In genomic region chr16:49851468-49851787, GRCh38 we compare ENCODE assay signal across 31 cellular contexts. TPM values are rescaled to one million over a fixed set of nuclear protein-coding genes. Genes with fewer than 3 reads are reported as not detected.
DNase-seq lines count a peak whose midpoint lies in the region; ATAC-seq, FAIRE-seq and TF ChIP-seq lines count a peak whose summit lies in the region.
"Had no signal": no experiment of that assay in that cellular context is flagged by ENCODE, and none has a peak within 500 bp of the region (broad histone marks: within the 10 kb centered on the region; RNA-seq: fewer than 3 reads in every experiment).

No MANE protein-coding gene starts in this region.

- intact Hi-C loops in endothelial cell of umbilical vein (cut with micrococcal nuclease): no loop called here

- H3K27ac Mint-ChIP-seq in nephron progenitor cell: no peak overlapping the region
- H3K27ac Mint-ChIP-seq: activated naive CD8-positive, alpha-beta T cell treated with anti-CD3 and anti-CD28 coated beads, Interleukin-2, amount 50 U/mL, for 24 hours; CD14-positive monocyte; memory B cell had no signal

- no peak overlapping the region for H3K27ac ChIP-seq in endothelial cell of umbilical vein (ENCODE audit: insufficient read depth, low read depth, low read length)
- H3K27ac ChIP-seq: body of pancreas, dorsolateral prefrontal cortex, tibial nerve had no signal

- no peaks in the 10 kb centered on the region for H3K36me3 ChIP-seq in endothelial cell of umbilical vein (ENCODE audit: control insufficient read depth in 2 of 2, extremely low read depth in 1 of 2, insufficient read depth in 2 of 2, low read length in 2 of 2)
- H3K36me3 ChIP-seq: sigmoid colon, tibial nerve had no signal

- peaks cover 8% of the 10 kb centered on the region for H3K36me3 Mint-ChIP-seq in nephron progenitor cell (ENCODE audit: low read depth)
- H3K36me3 Mint-ChIP-seq: CD14-positive monocyte, memory B cell had no signal

- H3K4me1 ChIP-seq in endothelial cell of umbilical vein (ENCODE audit: control insufficient read depth, extremely low read depth, insufficient read depth, low read length): peaks cover 29% of the 10 kb centered on the region

- H2AFZ ChIP-seq in endothelial cell of umbilical vein (ENCODE audit: low read depth, low read length): no peak overlapping the region

- no peaks in the 10 kb centered on the region for H3K27me3 Mint-ChIP-seq in nephron progenitor cell (ENCODE audit: low read depth, poor library complexity)

- no TSS peak for BruUV-seq in endothelial cell of umbilical vein (replicated peaks; lab: Mats Ljungman, UMichigan)

- no peaks in the 10 kb centered on the region for H3K9me3 Mint-ChIP-seq in nephron progenitor cell
- H3K9me3 Mint-ChIP-seq: activated naive CD8-positive, alpha-beta T cell treated with anti-CD3 and anti-CD28 coated beads, Interleukin-2, amount 50 U/mL, for 24 hours; activated T-cell treated with anti-CD3 and anti-CD28 coated beads, Interleukin-2, amount 50 U/mL, for 4 hours; memory B cell had no signal

- H3K27me3 ChIP-seq in endothelial cell of umbilical vein (ENCODE audit: control insufficient read depth in 2 of 2, insufficient read depth in 2 of 2, low read length in 2 of 2): peaks cover 29 to 31% of the 10 kb centered on the region in 2 experiments
- H3K27me3 ChIP-seq: body of pancreas had no signal

- peak overlapping the region; percentile 30 for H3K4me2 ChIP-seq in endothelial cell of umbilical vein (ENCODE audit: insufficient read depth, low read length)

- POLR2A ChIA-PET in endothelial cell of umbilical vein (lab: Charles Lee): no interaction called here

- H3K4me1 Mint-ChIP-seq in nephron progenitor cell: peaks cover 77% of the 10 kb centered on the region
- H3K4me1 Mint-ChIP-seq: activated naive CD8-positive, alpha-beta T cell treated with anti-CD3 and anti-CD28 coated beads, Interleukin-2, amount 50 U/mL, for 24 hours had no signal

- no peaks in the 10 kb centered on the region for H3K9me1 ChIP-seq in endothelial cell of umbilical vein (replicated peaks; ENCODE audit: control insufficient read depth, extremely low read depth, insufficient read depth, low read length)

- H3K79me2 ChIP-seq in endothelial cell of umbilical vein (ENCODE audit: control insufficient read depth, insufficient read depth, low read length): no peaks in the 10 kb centered on the region

- no peaks in the 10 kb centered on the region for H3K9me3 ChIP-seq in endothelial cell of umbilical vein (replicated peaks; ENCODE audit: control insufficient read depth, insufficient read depth, low read length)
- H3K9me3 ChIP-seq: body of pancreas, Caco-2, sigmoid colon, tibial nerve had no signal

- DNase-seq in NCI-H510A treated with DMSO at 0.1 percent for 48 hours (lab: John Stamatoyannopoulos, UW) (peak; percentile 16), NCI-H510A (lab: John Stamatoyannopoulos, UW) (no peak), endothelial cell of umbilical vein (ENCODE audit: low read depth, low spot score) (peak; percentile 35), nephron progenitor cell (no peak), EL (no peak)
- no peak for DNase-seq in stimulated activated naive CD8-positive, alpha-beta T cell treated with anti-CD3 and anti-CD28 coated beads, Interleukin-15, Interleukin-2, amounts not matched to agents 100 U/mL and 50 U/mL, for 24 hours
- DNase-seq: 8988T; activated gamma-delta T cell treated with Interleukin-2 at 50 U/mL for 16 hours; activated naive CD8-positive, alpha-beta T cell treated with anti-CD3 and anti-CD28 coated beads, Interleukin-2, amount 50 U/mL, for 24 hours; activated T-cell treated with anti-CD3 and anti-CD28 coated beads, Interleukin-2, amount 50 U/mL, for 4 hours; body of pancreas; Caco-2; DMS53; dorsolateral prefrontal cortex; hippocampal formation; KG1; NCI-H1105; NCI-H187 treated with DMSO at 0.1 percent for 48 hours; NCI-H524 treated with DMSO at 0.1 percent for 48 hours; Right ventricle myocardium superior; sigmoid colon; stimulated activated CD4-positive, alpha-beta T cell treated with anti-CD3 and anti-CD28 coated beads, Interleukin-4, amount 100 ng/mL, for 1 hour had no signal

- no peak for ATAC-seq in GM21526 (IDR thresholded peaks at IDR 0.05; ENCODE audit: low FRiP score, unreplicated experiment)
- no peak for ATAC-seq in HG02759 (IDR thresholded peaks at IDR 0.05; ENCODE audit: unreplicated experiment)
- no peak for ATAC-seq in stimulated activated naive CD8-positive, alpha-beta T cell treated with anti-CD3 and anti-CD28 coated beads, Interleukin-15, Interleukin-2, amounts not matched to agents 100 U/mL and 50 U/mL, for 24 hours
- ATAC-seq: activated naive CD8-positive, alpha-beta T cell treated with anti-CD3 and anti-CD28 coated beads, Interleukin-2, amount 50 U/mL, for 24 hours; activated T-cell treated with anti-CD3 and anti-CD28 coated beads, Interleukin-2, amount 50 U/mL, for 4 hours; body of pancreas; left lobe of liver had no signal

- TF ChIP-seq CTCF in endothelial cell of umbilical vein (IDR thresholded peaks at IDR 0.05; ENCODE audit: extremely low read depth in 1 of 2, insufficient read depth in 1 of 2, low read depth in 1 of 2, low read length in 2 of 2) (no peak), nephron progenitor cell (IDR thresholded peaks at IDR 0.05) (no peak)

- TF ChIP-seq POLR2A in endothelial cell of umbilical vein (IDR thresholded peaks at IDR 0.05; ENCODE audit: low read depth, low read length): no peak

- no peak overlapping the region for H3K9ac ChIP-seq in endothelial cell of umbilical vein (replicated peaks; ENCODE audit: extremely low read depth, insufficient read depth, low read length)

- H3K4me3 ChIP-seq in endothelial cell of umbilical vein (replicated peaks in 1 of 3; ENCODE audit: insufficient read depth in 1 of 3, low read depth in 1 of 3, low read length in 3 of 3): no peak overlapping the region
- H3K4me3 ChIP-seq: body of pancreas, sigmoid colon, tibial nerve had no signal

- dilution Hi-C loops in endothelial cell of umbilical vein (cut with MboI; ENCODE audit: extremely low pct_ligation_motif_present, low sequenced_read_pairs): no loop called here

- CTCF ChIA-PET in endothelial cell of umbilical vein (lab: Charles Lee): interaction anchor here (1.2 kb wide), 1 partner anchor 25 kb away, joined by 4 read pairs; no protein-coding TSS in a partner anchor

- H3K4me3 Mint-ChIP-seq in nephron progenitor cell: peak overlapping the region; percentile 87
- H3K4me3 Mint-ChIP-seq: activated naive CD8-positive, alpha-beta T cell treated with anti-CD3 and anti-CD28 coated beads, Interleukin-2, amount 50 U/mL, for 24 hours; activated T-cell treated with anti-CD3 and anti-CD28 coated beads, Interleukin-2, amount 50 U/mL, for 4 hours; CD14-positive monocyte; memory B cell had no signal

- H4K20me1 ChIP-seq in endothelial cell of umbilical vein (replicated peaks; ENCODE audit: control insufficient read depth, extremely low read depth, insufficient read depth, low read length): no peaks in the 10 kb centered on the region

- FAIRE-seq in endothelial cell of umbilical vein (lab: Jason Lieb, UNC): no peak
- FAIRE-seq: endometrium, frontal cortex had no signal

TF ChIP-seq in endothelial cell of umbilical vein, 7 proteins besides CTCF, POLR2A, EP300 and RAD21:
- TF ChIP-seq MAX (IDR thresholded peaks at IDR 0.05; ENCODE audit: insufficient read depth, insufficient read length): no peak

RNA-seq across cellular contexts. Expression of gene ZNF423, which starts 4.5 kb away (rescaled TPM):
- total RNA-seq in endothelial cell of umbilical vein: 3.2 and 8.1 TPM in 2 replicates
- polyA plus RNA-seq in endothelial cell of umbilical vein: 2.2 and 2.3 TPM in 2 replicates
- 2.8 and 3.1 TPM in 2 replicates for polyA plus RNA-seq in endothelial cell of umbilical vein (2011; cell fraction: cytosol; rRNA removed)
- polyA plus RNA-seq in endothelial cell of umbilical vein (2011; cell fraction: nucleus; rRNA removed): 3.6 and 4.9 TPM in 2 replicates
- 3.7 and 7.0 TPM in 2 replicates for polyA plus RNA-seq in endothelial cell of umbilical vein (2012)
- polyA minus RNA-seq in endothelial cell of umbilical vein: 6.1 and 6.5 TPM in 2 replicates
- polyA minus RNA-seq in endothelial cell of umbilical vein (2011; cell fraction: cytosol; rRNA and poly(A)+ RNA removed): not detected
- 5.2 and 7.6 TPM in 2 replicates for polyA minus RNA-seq in endothelial cell of umbilical vein (2011; cell fraction: nucleus; rRNA and poly(A)+ RNA removed)
- total RNA-seq: MCF 10A had no signal
- polyA plus RNA-seq: CD14-positive monocyte had no signal

Comparison
In these comparisons a context has a peak if more than half of its experiments do, and no peak if none do; other contexts are left out.
1. DNase-seq: peak in NCI-H510A treated with DMSO at 0.1 percent for 48 hours (single experiment) and endothelial cell of umbilical vein (single experiment); none in NCI-H510A (single experiment), nephron progenitor cell (single experiment), EL (single experiment) and stimulated activated naive CD8-positive, alpha-beta T cell treated with anti-CD3 and anti-CD28 coated beads, Interleukin-15, Interleukin-2, amounts not matched to agents 100 U/mL and 50 U/mL, for 24 hours (single experiment).